35 cellular contexts compared by ENCODE assay signal in the genomic region with DNA sequence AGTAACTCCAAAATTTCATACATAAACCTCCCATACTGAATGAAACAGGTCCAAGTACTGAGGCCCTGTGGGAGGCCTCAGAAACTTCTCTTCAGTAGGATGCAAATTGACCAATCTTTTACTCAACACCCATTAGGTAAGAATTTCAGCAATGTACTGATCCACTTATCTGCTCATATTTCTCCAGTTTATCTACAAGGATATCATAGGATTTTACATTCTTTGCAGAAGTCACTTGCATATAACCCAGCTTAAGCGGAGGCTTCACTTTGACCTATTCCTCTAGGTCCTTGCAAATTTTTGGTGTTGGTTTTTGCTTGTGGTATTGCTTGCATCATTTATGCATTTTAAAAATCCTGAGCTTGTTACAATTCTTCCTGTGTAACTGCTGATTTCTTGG. TPM values are rescaled to one million over a fixed set of nuclear protein-coding genes. Genes with fewer than 3 reads are reported as not detected.
DNase-seq lines count a peak whose midpoint lies in the region; ATAC-seq and TF ChIP-seq lines count a peak whose summit lies in the region.
"Had no signal": no experiment of that assay in that cellular context is flagged by ENCODE, and none has a peak within 500 bp of the region (broad histone marks: within the 10 kb centered on the region; RNA-seq: fewer than 3 reads in every experiment).

No MANE protein-coding gene starts in this region.

- intact Hi-C loops in PC-3 (cut with micrococcal nuclease), result no loop called here

- H3K4me2 ChIP-seq in PC-3 (ENCODE audit: low read length) (no peak overlapping the region), hepatocyte (peak overlapping the region; percentile 25)

- peak; percentile 41 for DNase-seq in EH (ENCODE audit: low read depth)
- no peak for DNase-seq in PC-3
- DNase-seq in hepatocyte (ENCODE audit: low spot score), result no peak
- DNase-seq in renal cortical epithelial cell (ENCODE audit: low read depth), result peak; percentile 38
- DNase-seq in T-helper 2 cell treated with Interferon-gamma antibody and Interleukin-4, amounts not matched to agents 5 μg/mL and 100 μg/mL, for 36 hours (ENCODE audit: low spot score), result no peak
- DNase-seq in GDM1 (lab: John Stamatoyannopoulos, UW), result no peak
- DNase-seq in NCI-H526 treated with DMSO at 0.1 percent for 48 hours (lab: John Stamatoyannopoulos, UW), result no peak
- no peak for DNase-seq in NCI-H1417 treated with DMSO at 0.1 percent for 48 hours (lab: John Stamatoyannopoulos, UW)
- DNase-seq: activated CD4-positive, alpha-beta T cell treated with anti-CD3 and anti-CD28 coated beads, Interleukin-2, amount 10 ng/mL, durations not matched to agents 7 days and 5 days; activated T-cell treated with anti-CD3 and anti-CD28 coated beads, Interleukin-2, amount 50 U/mL, for 48 hours; adrenal gland; AML-193; CD4-positive, alpha-beta T cell; DMS 273 treated with DMSO at 0.1 percent for 48 hours; effector memory CD4-positive, alpha-beta T cell; erythroblast; foreskin keratinocyte; H7; heart right ventricle; KBM-7; left cardiac atrium; NCI-H1436; NCI-H2081 treated with DMSO at 0.1 percent for 48 hours; NCI-H82; psoas muscle; RPMI8226; stimulated activated naive CD4-positive, alpha-beta T cell treated with Interleukin-2 at 50 U/mL for 16 hours; testis; WERI-Rb-1 had no signal

- BruUV-seq in PC-3 (replicated peaks; lab: Mats Ljungman, UMichigan), result no TSS peak

- H3K4me1 ChIP-seq in PC-3 (ENCODE audit: insufficient read depth, low read length), result peaks cover 16% of the 10 kb centered on the region
- H3K4me1 ChIP-seq in hepatocyte (ENCODE audit: insufficient read depth), result peaks cover 23% of the 10 kb centered on the region

- POLR2A ChIA-PET in PC-3 (lab: Charles Lee; ENCODE audit: unreplicated experiment), result interaction anchor here (0.5 kb wide), 1 partner anchor 10 kb away, joined by 5 read pairs; no protein-coding TSS in a partner anchor

- H3K9me3 ChIP-seq in PC-3 (ENCODE audit: low read length), result no peaks in the 10 kb centered on the region
- no peaks in the 10 kb centered on the region for H3K9me3 ChIP-seq in hepatocyte (ENCODE audit: low read depth)
- H3K9me3 ChIP-seq: adrenal gland, heart right ventricle, psoas muscle, SJSA1, testis had no signal

- WGBS in hepatocyte (ENCODE audit: low lambda C conversion rate, missing lambda C conversion rate), result 72% methylated on average over 1 of the region's 1 CpG

- no peak for TF ChIP-seq CTCF in PC-3 (conservative IDR thresholded peaks at IDR 0.05; ENCODE audit: low read depth, low read length)
- TF ChIP-seq CTCF in hepatocyte (IDR thresholded peaks at IDR 0.05; ENCODE audit: poor library complexity), result no peak

- peak overlapping the region; percentile 27; the same call in 1 of the 2 replicates for H3K27ac ChIP-seq in PC-3 (ENCODE audit: low read length)
- peak overlapping the region; percentile 79 for H3K27ac ChIP-seq in hepatocyte
- H3K27ac ChIP-seq: adrenal gland, coronary artery, foreskin keratinocyte, heart right ventricle, psoas muscle, SJSA1, testis, WERI-Rb-1 had no signal

- CTCF ChIA-PET in PC-3 (lab: Charles Lee), result no interaction called here

- no peak overlapping the region for H2AFZ ChIP-seq in PC-3 (ENCODE audit: low read length)
- H2AFZ ChIP-seq in hepatocyte, result no peak overlapping the region

- peaks cover 5% of the 10 kb centered on the region for H3K4me1 Mint-ChIP-seq in T-helper 2 cell treated with Interferon-gamma antibody and Interleukin-4, amounts not matched to agents 5 μg/mL and 100 μg/mL, for 36 hours (ENCODE audit: low read depth)

- peaks cover 6% of the 10 kb centered on the region for H3K27me3 Mint-ChIP-seq in T-helper 2 cell treated with Interferon-gamma antibody and Interleukin-4, amounts not matched to agents 5 μg/mL and 100 μg/mL, for 36 hours (ENCODE audit: low read depth)
- H3K27me3 Mint-ChIP-seq: CD4-positive, alpha-beta T cell; memory B cell had no signal

- H3K27me3 ChIP-seq in PC-3 (ENCODE audit: low read length), result no peaks in the 10 kb centered on the region
- no peaks in the 10 kb centered on the region for H3K27me3 ChIP-seq in hepatocyte
- H3K27me3 ChIP-seq: adrenal gland, heart right ventricle, SJSA1, testis had no signal

- H3K79me2 ChIP-seq in PC-3 (ENCODE audit: low read length) (no peaks in the 10 kb centered on the region), hepatocyte (no peaks in the 10 kb centered on the region)

- H3K9me3 Mint-ChIP-seq in T-helper 2 cell treated with Interferon-gamma antibody and Interleukin-4, amounts not matched to agents 5 μg/mL and 100 μg/mL, for 36 hours, result no peaks in the 10 kb centered on the region
- H3K9me3 Mint-ChIP-seq: activated CD4-positive, alpha-beta T cell treated with anti-CD3 and anti-CD28 coated beads, Interleukin-2, amount 10 ng/mL, durations not matched to agents 7 days and 5 days; CD4-positive, alpha-beta T cell; memory B cell had no signal

- H3K4me3 ChIP-seq in PC-3 (ENCODE audit: low read length) (no peak overlapping the region), hepatocyte (no peak overlapping the region)
- H3K4me3 ChIP-seq: adrenal gland, coronary artery, heart right ventricle, psoas muscle, SJSA1, testis had no signal

- no peaks in the 10 kb centered on the region for H3K36me3 Mint-ChIP-seq in T-helper 2 cell treated with Interferon-gamma antibody and Interleukin-4, amounts not matched to agents 5 μg/mL and 100 μg/mL, for 36 hours (ENCODE audit: low read depth)
- H3K36me3 Mint-ChIP-seq: memory B cell had no signal

- no peaks in the 10 kb centered on the region for H4K20me1 ChIP-seq in PC-3 (ENCODE audit: low read length)
- H4K20me1 ChIP-seq in hepatocyte (ENCODE audit: insufficient read depth, poor library complexity, severe bottlenecking), result no peaks in the 10 kb centered on the region

- H3K9ac ChIP-seq in PC-3 (ENCODE audit: low read length), result no peak overlapping the region

- H3K9me2 ChIP-seq in PC-3 (replicated peaks; ENCODE audit: low read length), result no peaks in the 10 kb centered on the region
- H3K9me2 ChIP-seq in hepatocyte (replicated peaks; ENCODE audit: insufficient read depth), result no peaks in the 10 kb centered on the region

- ATAC-seq in PC-3, result no peak
- ATAC-seq: foreskin keratinocyte, heart right ventricle, psoas muscle had no signal

- no peak overlapping the region for H3K4me3 Mint-ChIP-seq in T-helper 2 cell treated with Interferon-gamma antibody and Interleukin-4, amounts not matched to agents 5 μg/mL and 100 μg/mL, for 36 hours
- H3K4me3 Mint-ChIP-seq: activated CD4-positive, alpha-beta T cell treated with anti-CD3 and anti-CD28 coated beads, Interleukin-2, amount 10 ng/mL, durations not matched to agents 7 days and 5 days; memory B cell had no signal

- H3K27ac Mint-ChIP-seq in T-helper 2 cell treated with Interferon-gamma antibody and Interleukin-4, amounts not matched to agents 5 μg/mL and 100 μg/mL, for 36 hours, result no peak overlapping the region
- H3K27ac Mint-ChIP-seq: activated CD4-positive, alpha-beta T cell treated with anti-CD3 and anti-CD28 coated beads, Interleukin-2, amount 10 ng/mL, durations not matched to agents 7 days and 5 days; CD4-positive, alpha-beta T cell; memory B cell had no signal

- H3F3A ChIP-seq in PC-3 (ENCODE audit: low read length, unreplicated experiment), result no peaks in the 10 kb centered on the region

- no peaks in the 10 kb centered on the region for H3K36me3 ChIP-seq in PC-3 (ENCODE audit: low read depth, low read length)
- H3K36me3 ChIP-seq in hepatocyte (replicated peaks; ENCODE audit: insufficient read depth, low read depth), result no peaks in the 10 kb centered on the region
- H3K36me3 ChIP-seq: adrenal gland, heart right ventricle, SJSA1, WERI-Rb-1 had no signal

RNA-seq across cellular contexts. Expression of a gene that starts 28.8 kb away (rescaled TPM):
- 0.22 TPM in 1 of 2 replicates, not detected in the other for total RNA-seq in PC-3 (2014; rRNA removed)
- total RNA-seq in hepatocyte, result 32.1 and 45.2 TPM in 2 replicates
- polyA plus RNA-seq in hepatocyte, result 10.5 and 20.1 TPM in 2 replicates
- 9.0 and 58.3 TPM in 2 replicates for total RNA-seq in renal cortical epithelial cell
- total RNA-seq: bronchial epithelial cell, foreskin keratinocyte, G401, H7, MCF 10A, SJSA1 had no signal
- polyA plus RNA-seq: foreskin keratinocyte had no signal

Comparison
In these comparisons a context has a peak if more than half of its experiments do, and no peak if none do; other contexts are left out.
1. DNase-seq: peak in EH (single experiment) and renal cortical epithelial cell (single experiment); none in PC-3 (single experiment), hepatocyte (single experiment), T-helper 2 cell treated with Interferon-gamma antibody and Interleukin-4, amounts not matched to agents 5 μg/mL and 100 μg/mL, for 36 hours (single experiment), GDM1 (single experiment), NCI-H526 treated with DMSO at 0.1 percent for 48 hours (single experiment) and NCI-H1417 treated with DMSO at 0.1 percent for 48 hours (single experiment).